Comparison of ENCODE assay signal across 10 cellular contexts in genomic region chr22:47090591-47091240, GRCh38.
A peak's percentile ranks its signal among the peaks of the same experiment; 100 is the strongest.
DNase-seq lines count a peak whose midpoint lies in the region; ATAC-seq and TF ChIP-seq lines count a peak whose summit lies in the region.
"Had no signal": no experiment of that assay in that cellular context is flagged by ENCODE, and none has a peak within 500 bp of the region (broad histone marks: within the 10 kb centered on the region; RNA-seq: fewer than 3 reads in every experiment).

No MANE protein-coding gene starts in this region.

- H3K36me3 Mint-ChIP-seq in activated T-cell treated with anti-CD3 and anti-CD28 coated beads, Interleukin-2, amount 50 U/mL, for 72 hours (ENCODE audit: insufficient read depth in 2 of 2): peaks cover 6 to 9% of the 10 kb centered on the region in 2 donors
- H3K36me3 Mint-ChIP-seq in stimulated activated effector memory CD8-positive, alpha-beta T cell treated with anti-CD3 and anti-CD28 coated beads, Interleukin-12 subunit alpha, Interleukin-12 subunit beta, amount 100 ng/mL, for 72 hours: peaks cover 9% of the 10 kb centered on the region

- H3K27ac Mint-ChIP-seq in activated T-cell treated with anti-CD3 and anti-CD28 coated beads, Interleukin-2, amount 50 U/mL, for 72 hours: no peak overlapping the region
- peak overlapping the region; percentile 75 for H3K27ac Mint-ChIP-seq in stimulated activated effector memory CD8-positive, alpha-beta T cell treated with anti-CD3 and anti-CD28 coated beads, Interleukin-12 subunit alpha, Interleukin-12 subunit beta, amount 100 ng/mL, for 72 hours

- no peaks in the 10 kb centered on the region for H3K27me3 ChIP-seq in foreskin keratinocyte

- no peaks in the 10 kb centered on the region for H3K9me3 Mint-ChIP-seq in activated T-cell treated with anti-CD3 and anti-CD28 coated beads, Interleukin-2, amount 50 U/mL, for 72 hours
- no peaks in the 10 kb centered on the region for H3K9me3 Mint-ChIP-seq in stimulated activated effector memory CD8-positive, alpha-beta T cell treated with anti-CD3 and anti-CD28 coated beads, Interleukin-12 subunit alpha, Interleukin-12 subunit beta, amount 100 ng/mL, for 72 hours

- no peak overlapping the region for H3K27ac ChIP-seq in foreskin keratinocyte
- H3K27ac ChIP-seq: 22Rv1 had no signal

- DNase-seq in NCI-H1105 treated with DMSO at 0.1 percent for 48 hours (lab: John Stamatoyannopoulos, UW) (peak; percentile 22), NCI-H1105 (lab: John Stamatoyannopoulos, UW) (no peak), foreskin keratinocyte (no peak), NOMO-1 (lab: John Stamatoyannopoulos, UW; ENCODE audit: unreplicated experiment in 2 of 2) (no peak), cerebellar cortex (ENCODE audit: low spot score) (no peak)
- DNase-seq in activated T-cell treated with anti-CD3 and anti-CD28 coated beads, Interleukin-2, amount 50 U/mL, for 72 hours: peak; percentile 14 to 46
- no peak for DNase-seq in stimulated activated effector memory CD8-positive, alpha-beta T cell treated with anti-CD3 and anti-CD28 coated beads, Interleukin-12 subunit alpha, Interleukin-12 subunit beta, amount 100 ng/mL, for 72 hours (ENCODE audit: low spot score in 2 of 2)
- no peak for DNase-seq in activated CD4-positive, CD25-positive, alpha-beta regulatory T cell treated with anti-CD3 and anti-CD28 coated beads, Interleukin-2, amount 50 U/mL, for 72 hours
- DNase-seq: stimulated activated CD4-positive, alpha-beta T cell treated with anti-CD3 and anti-CD28 coated beads, Interleukin-12 subunit alpha, Interleukin-12 subunit beta, amount 100 ng/mL, for 4 hours had no signal

- peak overlapping the region; percentile 70 to 83 for H3K4me3 Mint-ChIP-seq in activated T-cell treated with anti-CD3 and anti-CD28 coated beads, Interleukin-2, amount 50 U/mL, for 72 hours
- peak overlapping the region; percentile 69 for H3K4me3 Mint-ChIP-seq in stimulated activated effector memory CD8-positive, alpha-beta T cell treated with anti-CD3 and anti-CD28 coated beads, Interleukin-12 subunit alpha, Interleukin-12 subunit beta, amount 100 ng/mL, for 72 hours

- H3K4me1 ChIP-seq in foreskin keratinocyte: no peaks in the 10 kb centered on the region

- H3K27me3 Mint-ChIP-seq in activated T-cell treated with anti-CD3 and anti-CD28 coated beads, Interleukin-2, amount 50 U/mL, for 72 hours (ENCODE audit: low read depth): no peaks in the 10 kb centered on the region

- no peak for TF ChIP-seq CTCF in foreskin keratinocyte (conservative IDR thresholded peaks at IDR 0.05)

- ATAC-seq in activated T-cell treated with anti-CD3 and anti-CD28 coated beads, Interleukin-2, amount 50 U/mL, for 72 hours (replicated peaks in 1 of 2): no peak
- peak; percentile 50 for ATAC-seq in foreskin keratinocyte
- no peak for ATAC-seq in stimulated activated effector memory CD8-positive, alpha-beta T cell treated with anti-CD3 and anti-CD28 coated beads, Interleukin-12 subunit alpha, Interleukin-12 subunit beta, amount 100 ng/mL, for 72 hours

- H3K4me1 Mint-ChIP-seq in activated T-cell treated with anti-CD3 and anti-CD28 coated beads, Interleukin-2, amount 50 U/mL, for 72 hours (ENCODE audit: low read depth): peaks cover 46% of the 10 kb centered on the region
- H3K4me1 Mint-ChIP-seq in stimulated activated effector memory CD8-positive, alpha-beta T cell treated with anti-CD3 and anti-CD28 coated beads, Interleukin-12 subunit alpha, Interleukin-12 subunit beta, amount 100 ng/mL, for 72 hours: peaks cover 71% of the 10 kb centered on the region

Comparison
In these comparisons a context has a peak if more than half of its experiments do, and no peak if none do; other contexts are left out.
1. DNase-seq: peak in NCI-H1105 treated with DMSO at 0.1 percent for 48 hours (single experiment) and activated T-cell treated with anti-CD3 and anti-CD28 coated beads, Interleukin-2, amount 50 U/mL, for 72 hours (2 of 2); none in NCI-H1105 (single experiment), foreskin keratinocyte (0 of 2), stimulated activated effector memory CD8-positive, alpha-beta T cell treated with anti-CD3 and anti-CD28 coated beads, Interleukin-12 subunit alpha, Interleukin-12 subunit beta, amount 100 ng/mL, for 72 hours (0 of 2), NOMO-1 (0 of 2), cerebellar cortex (single experiment) and activated CD4-positive, CD25-positive, alpha-beta regulatory T cell treated with anti-CD3 and anti-CD28 coated beads, Interleukin-2, amount 50 U/mL, for 72 hours (single experiment).